ENCODE assay signal across 10 cellular contexts in the genomic region with DNA sequence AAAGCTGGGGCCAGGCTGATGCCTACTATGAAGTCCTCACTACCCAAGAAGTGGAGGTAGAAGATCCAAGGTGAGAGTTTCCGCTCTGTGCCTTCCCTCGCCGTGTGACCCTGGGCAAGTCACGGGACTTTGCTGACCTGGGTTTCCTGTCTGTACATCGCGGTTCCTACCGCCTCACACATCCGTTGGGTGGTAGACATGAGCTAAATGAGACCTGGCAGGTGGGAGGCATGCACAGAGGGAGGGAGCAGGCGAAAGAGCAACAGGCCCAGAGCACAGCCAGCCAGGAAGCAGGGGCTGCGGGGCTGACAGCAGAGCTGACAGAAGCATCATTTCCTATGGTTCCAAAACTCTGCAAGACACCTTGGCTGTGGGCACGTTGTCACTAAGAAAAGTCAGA.
DNase-seq lines count a peak whose midpoint lies in the region; TF ChIP-seq lines count a peak whose summit lies in the region.
"Had no signal": no experiment of that assay in that cellular context is flagged by ENCODE, and none has a peak within 500 bp of the region (broad histone marks: within the 10 kb centered on the region; RNA-seq: fewer than 3 reads in every experiment).

No MANE protein-coding gene starts in this region.

- peak; percentile 6 for TF ChIP-seq CTCF in GM10266 (IDR thresholded peaks at IDR 0.05; ENCODE audit: control insufficient read depth, insufficient read depth, low read depth, missing control alignments)

- POLR2A ChIA-PET in HEK293T (lab: Yijun Ruan, JAX) = interaction anchor here (0.9 kb wide), 1 partner anchor 157 kb away, joined by 4 read pairs; no protein-coding TSS in a partner anchor

- DNase-seq in GM10266 (ENCODE audit: extremely low spot score) (peak; percentile 32), NCI-H146 treated with DMSO at 0.1 percent for 48 hours (lab: John Stamatoyannopoulos, UW; ENCODE audit: unreplicated experiment) (no peak), DMS53 (lab: John Stamatoyannopoulos, UW) (no peak), ureter (ENCODE audit: low spot score) (no peak), HEK293T (ENCODE audit: extremely low spot score) (no peak)
- peak; percentile 42 to 48 for DNase-seq in activated CD4-positive, alpha-beta T cell treated with anti-CD3 and anti-CD28 coated beads for 24 hours (ENCODE audit: low read depth in 2 of 2)
- peak; percentile 61 for DNase-seq in activated naive CD4-positive, alpha-beta T cell treated with anti-CD3 and anti-CD28 coated beads, Interleukin-2, amount 50 U/mL, for 16 hours
- DNase-seq in stimulated activated CD4-positive, alpha-beta T cell treated with anti-CD3 and anti-CD28 coated beads, Interleukin-2, amount 100 ng/mL, for 24 hours = peak; percentile 70 to 72
- DNase-seq: NCI-H1417, T1000 had no signal

- CTCF ChIA-PET in HEK293T (lab: Yijun Ruan, JAX) = no interaction called here

TF ChIP-seq in HEK293T, 16 proteins besides CTCF, POLR2A, EP300 and RAD21:
- TF ChIP-seq ZNF384 (IDR thresholded peaks at IDR 0.05) = no peak
- TF ChIP-seq L3MBTL2 (conservative IDR thresholded peaks at IDR 0.05) = no peak
- TF ChIP-seq, protein P1, sequence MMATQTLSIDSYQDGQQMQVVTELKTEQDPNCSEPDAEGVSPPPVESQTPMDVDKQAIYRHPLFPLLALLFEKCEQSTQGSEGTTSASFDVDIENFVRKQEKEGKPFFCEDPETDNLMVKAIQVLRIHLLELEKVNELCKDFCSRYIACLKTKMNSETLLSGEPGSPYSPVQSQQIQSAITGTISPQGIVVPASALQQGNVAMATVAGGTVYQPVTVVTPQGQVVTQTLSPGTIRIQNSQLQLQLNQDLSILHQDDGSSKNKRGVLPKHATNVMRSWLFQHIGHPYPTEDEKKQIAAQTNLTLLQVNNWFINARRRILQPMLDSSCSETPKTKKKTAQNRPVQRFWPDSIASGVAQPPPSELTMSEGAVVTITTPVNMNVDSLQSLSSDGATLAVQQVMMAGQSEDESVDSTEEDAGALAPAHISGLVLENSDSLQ (IDR thresholded peaks at IDR 0.05) = no peak
- TF ChIP-seq HDGF (IDR thresholded peaks at IDR 0.05; ENCODE audit: borderline replicate concordance) = no peak
- TF ChIP-seq TARDBP (IDR thresholded peaks at IDR 0.05) = no peak
- TF ChIP-seq ELF4 (IDR thresholded peaks at IDR 0.05) = no peak
- no peak for TF ChIP-seq ARNT (IDR thresholded peaks at IDR 0.05)

Comparison
In these comparisons a context has a peak if more than half of its experiments do, and no peak if none do; other contexts are left out.
1. DNase-seq: peak in GM10266 (single experiment), activated CD4-positive, alpha-beta T cell treated with anti-CD3 and anti-CD28 coated beads for 24 hours (2 of 2), activated naive CD4-positive, alpha-beta T cell treated with anti-CD3 and anti-CD28 coated beads, Interleukin-2, amount 50 U/mL, for 16 hours (single experiment) and stimulated activated CD4-positive, alpha-beta T cell treated with anti-CD3 and anti-CD28 coated beads, Interleukin-2, amount 100 ng/mL, for 24 hours (2 of 2); none in NCI-H146 treated with DMSO at 0.1 percent for 48 hours (single experiment), DMS53 (single experiment), ureter (single experiment) and HEK293T (single experiment).